Comparison of ENCODE assay signal across 2 cellular contexts in the genomic region with DNA sequence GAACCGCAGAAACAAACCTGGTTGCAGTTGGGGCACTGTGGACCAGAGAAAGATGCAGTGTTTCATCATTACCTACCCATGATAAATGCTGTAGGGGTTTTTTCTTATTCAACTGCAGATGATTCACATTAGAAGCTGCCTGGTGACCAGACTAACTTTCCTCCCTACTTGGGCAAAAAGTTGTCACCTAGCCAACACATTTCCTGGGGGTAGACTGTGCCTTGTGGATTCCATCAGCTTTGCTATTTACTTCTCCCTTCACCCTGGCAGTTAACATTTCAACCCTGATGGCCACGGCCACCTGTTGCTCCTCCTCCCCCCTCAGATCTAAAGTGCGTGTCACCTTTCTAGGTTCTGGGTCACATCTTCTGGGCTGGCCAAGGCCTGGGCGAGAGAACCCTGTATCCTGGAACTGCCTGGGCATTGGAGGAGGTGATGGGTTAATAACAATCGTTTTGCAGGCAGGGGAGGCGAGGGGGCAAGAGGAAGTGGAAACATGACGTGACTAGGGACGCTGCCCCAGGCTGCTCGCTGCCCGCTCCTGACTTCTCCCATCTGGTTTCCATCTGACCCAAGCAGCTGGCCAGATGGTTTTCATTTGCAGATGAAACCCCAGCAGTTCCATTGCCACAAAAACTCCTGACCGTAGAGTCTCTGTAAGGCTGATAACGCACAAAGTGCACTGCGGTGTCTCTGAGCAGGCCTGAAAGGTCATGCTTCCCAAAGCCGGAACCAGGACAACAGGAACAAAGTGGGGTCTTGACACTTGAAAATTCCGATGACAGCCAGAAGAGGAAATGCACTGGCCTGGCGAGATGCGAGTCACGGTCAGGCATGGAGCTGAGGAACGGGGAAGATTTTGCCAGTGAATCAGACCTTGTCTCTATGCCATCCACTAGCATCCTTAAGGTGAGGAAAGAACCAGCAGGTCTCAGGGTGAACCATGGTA.
TF ChIP-seq lines count a peak whose summit lies in the region.

No MANE protein-coding gene starts in this region.

TF ChIP-seq in liver, 16 proteins besides CTCF, POLR2A, EP300 and RAD21 (continued from another document):
- TF ChIP-seq RXRA (IDR thresholded peaks at IDR 0.05) = peak; percentile 32 to 39
- TF ChIP-seq, protein P1, sequence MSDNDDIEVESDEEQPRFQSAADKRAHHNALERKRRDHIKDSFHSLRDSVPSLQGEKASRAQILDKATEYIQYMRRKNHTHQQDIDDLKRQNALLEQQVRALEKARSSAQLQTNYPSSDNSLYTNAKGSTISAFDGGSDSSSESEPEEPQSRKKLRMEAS (IDR thresholded peaks at IDR 0.05) = peak; percentile 34

TF ChIP-seq in HepG2, 621 proteins besides CTCF, POLR2A, EP300 and RAD21 (continued from another document):
- no peak for TF ChIP-seq ZNF652 (CRISPR knock-in tag; IDR thresholded peaks at IDR 0.05; ENCODE audit: borderline replicate concordance, low read depth)
- TF ChIP-seq, protein P2, sequence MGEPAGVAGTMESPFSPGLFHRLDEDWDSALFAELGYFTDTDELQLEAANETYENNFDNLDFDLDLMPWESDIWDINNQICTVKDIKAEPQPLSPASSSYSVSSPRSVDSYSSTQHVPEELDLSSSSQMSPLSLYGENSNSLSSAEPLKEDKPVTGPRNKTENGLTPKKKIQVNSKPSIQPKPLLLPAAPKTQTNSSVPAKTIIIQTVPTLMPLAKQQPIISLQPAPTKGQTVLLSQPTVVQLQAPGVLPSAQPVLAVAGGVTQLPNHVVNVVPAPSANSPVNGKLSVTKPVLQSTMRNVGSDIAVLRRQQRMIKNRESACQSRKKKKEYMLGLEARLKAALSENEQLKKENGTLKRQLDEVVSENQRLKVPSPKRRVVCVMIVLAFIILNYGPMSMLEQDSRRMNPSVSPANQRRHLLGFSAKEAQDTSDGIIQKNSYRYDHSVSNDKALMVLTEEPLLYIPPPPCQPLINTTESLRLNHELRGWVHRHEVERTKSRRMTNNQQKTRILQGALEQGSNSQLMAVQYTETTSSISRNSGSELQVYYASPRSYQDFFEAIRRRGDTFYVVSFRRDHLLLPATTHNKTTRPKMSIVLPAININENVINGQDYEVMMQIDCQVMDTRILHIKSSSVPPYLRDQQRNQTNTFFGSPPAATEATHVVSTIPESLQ (CRISPR knock-in tag; conservative IDR thresholded peaks at IDR 0.05) = no peak
- TF ChIP-seq ZNF44 (CRISPR knock-in tag; IDR thresholded peaks at IDR 0.05) = no peak
- no peak for TF ChIP-seq ZBTB20 (CRISPR knock-in tag; IDR thresholded peaks at IDR 0.05; ENCODE audit: borderline replicate concordance, low read depth)
- TF ChIP-seq, protein P3, sequence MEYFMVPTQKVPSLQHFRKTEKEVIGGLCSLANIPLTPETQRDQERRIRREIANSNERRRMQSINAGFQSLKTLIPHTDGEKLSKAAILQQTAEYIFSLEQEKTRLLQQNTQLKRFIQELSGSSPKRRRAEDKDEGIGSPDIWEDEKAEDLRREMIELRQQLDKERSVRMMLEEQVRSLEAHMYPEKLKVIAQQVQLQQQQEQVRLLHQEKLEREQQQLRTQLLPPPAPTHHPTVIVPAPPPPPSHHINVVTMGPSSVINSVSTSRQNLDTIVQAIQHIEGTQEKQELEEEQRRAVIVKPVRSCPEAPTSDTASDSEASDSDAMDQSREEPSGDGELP (IDR thresholded peaks at IDR 0.05; ENCODE audit: borderline replicate concordance, low read depth) = no peak
- TF ChIP-seq RXRA (CRISPR knock-in tag; IDR thresholded peaks at IDR 0.05) = no peak
- no peak for TF ChIP-seq SATB2 (CRISPR knock-in tag; IDR thresholded peaks at IDR 0.05)
- TF ChIP-seq, protein P4, sequence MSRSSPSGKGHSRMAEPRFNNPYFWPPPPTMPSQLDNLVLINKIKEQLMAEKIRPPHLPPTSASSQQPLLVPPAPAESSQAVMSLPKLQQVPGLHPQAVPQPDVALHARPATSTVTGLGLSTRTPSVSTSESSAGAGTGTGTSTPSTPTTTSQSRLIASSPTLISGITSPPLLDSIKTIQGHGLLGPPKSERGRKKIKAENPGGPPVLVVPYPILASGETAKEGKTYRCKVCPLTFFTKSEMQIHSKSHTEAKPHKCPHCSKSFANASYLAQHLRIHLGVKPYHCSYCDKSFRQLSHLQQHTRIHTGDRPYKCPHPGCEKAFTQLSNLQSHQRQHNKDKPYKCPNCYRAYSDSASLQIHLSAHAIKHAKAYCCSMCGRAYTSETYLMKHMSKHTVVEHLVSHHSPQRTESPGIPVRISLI (CRISPR knock-in tag; IDR thresholded peaks at IDR 0.05; ENCODE audit: borderline replicate concordance) = no peak
- TF ChIP-seq ZNF333 (CRISPR knock-in tag; IDR thresholded peaks at IDR 0.05; ENCODE audit: borderline replicate concordance) = no peak
- no peak for TF ChIP-seq ZNF292 (CRISPR knock-in tag; IDR thresholded peaks at IDR 0.05; ENCODE audit: borderline replicate concordance, low read depth)
- TF ChIP-seq ZFP82 (CRISPR knock-in tag; IDR thresholded peaks at IDR 0.05; ENCODE audit: borderline replicate concordance) = no peak
- TF ChIP-seq ZSCAN25 (CRISPR knock-in tag; IDR thresholded peaks at IDR 0.05) = no peak
- TF ChIP-seq ARID2 (CRISPR knock-in tag; IDR thresholded peaks at IDR 0.05; ENCODE audit: borderline replicate concordance) = no peak
- no peak for TF ChIP-seq MED8 (CRISPR knock-in tag; IDR thresholded peaks at IDR 0.05; ENCODE audit: insufficient replicate concordance)
- TF ChIP-seq CENPX (CRISPR knock-in tag; IDR thresholded peaks at IDR 0.05) = no peak
- TF ChIP-seq MATR3 (CRISPR knock-in tag; IDR thresholded peaks at IDR 0.05) = no peak
- no peak for TF ChIP-seq RELA (CRISPR knock-in tag; IDR thresholded peaks at IDR 0.05)
